ENCODE assay signal across 21 cellular contexts in the genomic region with DNA sequence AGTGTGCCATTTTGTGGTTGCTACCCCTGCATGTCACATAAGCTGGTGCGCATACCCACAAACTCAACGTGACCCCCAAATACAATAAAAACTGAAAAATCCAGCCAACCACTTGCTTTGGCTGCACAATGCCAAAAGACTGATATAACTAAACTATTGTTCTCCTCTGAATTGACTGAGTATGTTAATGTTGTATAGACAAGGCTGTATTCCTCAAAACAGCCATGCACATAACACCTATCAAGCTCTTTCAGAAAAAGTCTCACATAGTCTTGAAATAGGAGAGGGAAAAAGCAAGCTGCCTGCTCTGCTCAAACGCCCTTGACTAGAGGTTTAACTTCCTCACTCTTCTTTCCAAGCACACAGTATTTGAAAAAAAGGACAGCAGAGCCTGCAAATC.
"Had no signal": no experiment of that assay in that cellular context is flagged by ENCODE, and none has a peak within 500 bp of the region (broad histone marks: within the 10 kb centered on the region; RNA-seq: fewer than 3 reads in every experiment).

No MANE protein-coding gene starts in this region.

- DNase-seq: esophagus squamous epithelium; foreskin fibroblast; immature natural killer cell; left cardiac atrium; left ventricle myocardium inferior; lower lobe of right lung; mesenchymal stem cell; naive thymus-derived CD4-positive, alpha-beta T cell; nephron progenitor cell; psoas muscle; retina; right lobe of liver; stimulated activated CD4-positive, alpha-beta T cell treated with anti-CD3 and anti-CD28 coated beads, Interleukin-4, amount 100 ng/mL, for 1 hour; stimulated activated CD8-positive, alpha-beta memory T cell treated with anti-CD3 and anti-CD28 coated beads, Interleukin-4, amount 100 ng/mL, for 48 hours; stimulated activated naive CD8-positive, alpha-beta T cell treated with anti-CD3 and anti-CD28 coated beads, Interleukin-15, Interleukin-2, amounts not matched to agents 100 U/mL and 50 U/mL, for 24 hours; testis; transverse colon had no signal

- H3K36me3 Mint-ChIP-seq: immature natural killer cell; naive thymus-derived CD4-positive, alpha-beta T cell; stimulated activated effector memory CD8-positive, alpha-beta T cell treated with anti-CD3 and anti-CD28 coated beads, Interleukin-12 subunit alpha, Interleukin-12 subunit beta, amount 100 ng/mL, for 72 hours had no signal

- ATAC-seq: gastroesophageal sphincter; left cardiac atrium; lower lobe of right lung; naive thymus-derived CD4-positive, alpha-beta T cell; psoas muscle; right lobe of liver; stimulated activated effector memory CD8-positive, alpha-beta T cell treated with anti-CD3 and anti-CD28 coated beads, Interleukin-12 subunit alpha, Interleukin-12 subunit beta, amount 100 ng/mL, for 72 hours; stimulated activated naive CD8-positive, alpha-beta T cell treated with anti-CD3 and anti-CD28 coated beads, Interleukin-15, Interleukin-2, amounts not matched to agents 100 U/mL and 50 U/mL, for 24 hours had no signal

- H3K9me3 Mint-ChIP-seq: dendritic cell treated with granulocyte-macrophage colony-stimulating factor and Interleukin-4, amounts not matched to agents 40 ng/mL and 50 ng/mL, for 4 days; stimulated activated effector memory CD8-positive, alpha-beta T cell treated with anti-CD3 and anti-CD28 coated beads, Interleukin-12 subunit alpha, Interleukin-12 subunit beta, amount 100 ng/mL, for 72 hours had no signal

- H3K27me3 Mint-ChIP-seq: dendritic cell treated with granulocyte-macrophage colony-stimulating factor and Interleukin-4, amounts not matched to agents 40 ng/mL and 50 ng/mL, for 4 days had no signal

- H3K4me3 ChIP-seq: esophagus squamous epithelium, gastroesophageal sphincter, left ventricle myocardium inferior, lower lobe of right lung, psoas muscle, right lobe of liver, testis, transverse colon had no signal

- H3K36me3 ChIP-seq: esophagus squamous epithelium, gastroesophageal sphincter, left ventricle myocardium inferior, lower lobe of right lung, right lobe of liver, transverse colon had no signal

- H3K27ac ChIP-seq: esophagus squamous epithelium, gastroesophageal sphincter, left ventricle myocardium inferior, lower lobe of right lung, parathyroid adenoma, psoas muscle, right lobe of liver, testis, transverse colon had no signal

- H3K4me1 Mint-ChIP-seq: immature natural killer cell; stimulated activated effector memory CD8-positive, alpha-beta T cell treated with anti-CD3 and anti-CD28 coated beads, Interleukin-12 subunit alpha, Interleukin-12 subunit beta, amount 100 ng/mL, for 72 hours had no signal

- H3K4me3 Mint-ChIP-seq: dendritic cell treated with granulocyte-macrophage colony-stimulating factor and Interleukin-4, amounts not matched to agents 40 ng/mL and 50 ng/mL, for 4 days; immature natural killer cell; naive thymus-derived CD4-positive, alpha-beta T cell; nephron progenitor cell; stimulated activated effector memory CD8-positive, alpha-beta T cell treated with anti-CD3 and anti-CD28 coated beads, Interleukin-12 subunit alpha, Interleukin-12 subunit beta, amount 100 ng/mL, for 72 hours had no signal

- H3K9me3 ChIP-seq: esophagus squamous epithelium, gastroesophageal sphincter, left ventricle myocardium inferior, lower lobe of right lung, psoas muscle, right lobe of liver, testis, transverse colon had no signal

- H3K9ac ChIP-seq: parathyroid adenoma had no signal

- H3K27ac Mint-ChIP-seq: dendritic cell treated with granulocyte-macrophage colony-stimulating factor and Interleukin-4, amounts not matched to agents 40 ng/mL and 50 ng/mL, for 4 days; immature natural killer cell; naive thymus-derived CD4-positive, alpha-beta T cell; nephron progenitor cell; stimulated activated effector memory CD8-positive, alpha-beta T cell treated with anti-CD3 and anti-CD28 coated beads, Interleukin-12 subunit alpha, Interleukin-12 subunit beta, amount 100 ng/mL, for 72 hours had no signal
